1 cellular context compared by ENCODE assay signal in genomic region chr16:89191033-89191900, GRCh38.
TF ChIP-seq lines count a peak whose summit lies in the region.

No MANE protein-coding gene starts in this region.

TF ChIP-seq in HepG2, 621 proteins besides CTCF, POLR2A, EP300 and RAD21 (continued from another document and continues in another):
- TF ChIP-seq ZHX2 (IDR thresholded peaks at IDR 0.05; ENCODE audit: low read depth), result 0 out of 2 replicates have a peak, but pooled peaks have one; percentile 40
- TF ChIP-seq ZHX2 (CRISPR knock-in tag; IDR thresholded peaks at IDR 0.05; ENCODE audit: borderline replicate concordance), result no peak
- TF ChIP-seq ZNF839 (CRISPR knock-in tag; IDR thresholded peaks at IDR 0.05; ENCODE audit: borderline replicate concordance), result no peak
- no peak for TF ChIP-seq ZBTB43 (CRISPR knock-in tag; conservative IDR thresholded peaks at IDR 0.05)
- TF ChIP-seq NFKBIZ (CRISPR knock-in tag; IDR thresholded peaks at IDR 0.05), result no peak
- TF ChIP-seq TERF1 (CRISPR knock-in tag; IDR thresholded peaks at IDR 0.05), result no peak
- TF ChIP-seq ZNF768 (CRISPR knock-in tag; IDR thresholded peaks at IDR 0.05), result no peak
- no peak for TF ChIP-seq ZNF616 (CRISPR knock-in tag; IDR thresholded peaks at IDR 0.05; ENCODE audit: low read depth)
- TF ChIP-seq KDM4B (CRISPR knock-in tag; IDR thresholded peaks at IDR 0.05), result no peak
- peak; percentile 78; the same call in 1 of the 2 replicates for TF ChIP-seq ZBTB38 (CRISPR knock-in tag; IDR thresholded peaks at IDR 0.05)
- no peak for TF ChIP-seq ZNF20 (CRISPR knock-in tag; IDR thresholded peaks at IDR 0.05)
- TF ChIP-seq ZBTB34 (CRISPR knock-in tag; IDR thresholded peaks at IDR 0.05), result no peak; the same call in 1 of the 2 replicates
- 0 out of 2 replicates have a peak, but pooled peaks have one; percentile 45 for TF ChIP-seq PRMT3 (CRISPR knock-in tag; IDR thresholded peaks at IDR 0.05; ENCODE audit: borderline replicate concordance, low read depth)
- TF ChIP-seq MLLT10 (CRISPR knock-in tag; IDR thresholded peaks at IDR 0.05), result no peak
- 0 out of 2 replicates have a peak, but pooled peaks have one; percentile 67 for TF ChIP-seq ZNF678 (CRISPR knock-in tag; IDR thresholded peaks at IDR 0.05)
- TF ChIP-seq CSRNP1 (CRISPR knock-in tag; IDR thresholded peaks at IDR 0.05), result peak; percentile 53; the same call in 1 of the 2 replicates
- TF ChIP-seq MLX (CRISPR knock-in tag; IDR thresholded peaks at IDR 0.05), result peak; percentile 45; the same call in 1 of the 2 replicates
- no peak for TF ChIP-seq IRF1 (CRISPR knock-in tag; IDR thresholded peaks at IDR 0.05; ENCODE audit: low read depth)
- no peak for TF ChIP-seq HCFC1 (IDR thresholded peaks at IDR 0.05; ENCODE audit: low read depth, low read length)
- TF ChIP-seq NONO (IDR thresholded peaks at IDR 0.05), result no peak
- TF ChIP-seq NONO (CRISPR knock-in tag; conservative IDR thresholded peaks at IDR 0.05), result peak; percentile 79
- TF ChIP-seq NR2F6 (IDR thresholded peaks at IDR 0.05), result no peak
- peak; percentile 40; the same call in 1 of the 2 replicates for TF ChIP-seq NR2F6 (CRISPR knock-in tag; IDR thresholded peaks at IDR 0.05)
- no peak for TF ChIP-seq RNF2 (conservative IDR thresholded peaks at IDR 0.05; ENCODE audit: low read depth)
- TF ChIP-seq ZFP91 (CRISPR knock-in tag; IDR thresholded peaks at IDR 0.05; ENCODE audit: borderline replicate concordance), result 0 out of 2 replicates have a peak, but pooled peaks have one; percentile 45
- no peak for TF ChIP-seq HHEX (CRISPR knock-in tag; IDR thresholded peaks at IDR 0.05)
- peak; percentile 85; the same call in 1 of the 2 replicates for TF ChIP-seq ZNF572 (CRISPR knock-in tag; IDR thresholded peaks at IDR 0.05)
- TF ChIP-seq ZNF354B (CRISPR knock-in tag; IDR thresholded peaks at IDR 0.05), result no peak
- TF ChIP-seq TBX2 (CRISPR knock-in tag; IDR thresholded peaks at IDR 0.05; ENCODE audit: borderline replicate concordance), result no peak
- TF ChIP-seq SMC3 (IDR thresholded peaks at IDR 0.05; ENCODE audit: low read length), result no peak
- TF ChIP-seq SNRNP70 (IDR thresholded peaks at IDR 0.05; ENCODE audit: low read depth, low read length), result no peak
- TF ChIP-seq HMG20B (CRISPR knock-in tag; conservative IDR thresholded peaks at IDR 0.05), result no peak
- TF ChIP-seq GATAD2A (CRISPR knock-in tag; IDR thresholded peaks at IDR 0.05), result peak; percentile 33; the same call in 1 of the 2 replicates
- no peak for TF ChIP-seq ZFP82 (CRISPR knock-in tag; IDR thresholded peaks at IDR 0.05; ENCODE audit: borderline replicate concordance)
- peak; percentile 41; the same call in 1 of the 2 replicates for TF ChIP-seq NCOA2 (CRISPR knock-in tag; IDR thresholded peaks at IDR 0.05)
- TF ChIP-seq THAP8 (CRISPR knock-in tag; IDR thresholded peaks at IDR 0.05; ENCODE audit: borderline replicate concordance), result no peak; the same call in 1 of the 2 replicates
- TF ChIP-seq SMYD3 (CRISPR knock-in tag; IDR thresholded peaks at IDR 0.05), result no peak
- TF ChIP-seq SRSF1 (optimal IDR thresholded peaks at IDR 0.05; ENCODE audit: low read depth, low read length), result no peak
- no peak for TF ChIP-seq ZSCAN5A (CRISPR knock-in tag; IDR thresholded peaks at IDR 0.05; ENCODE audit: borderline replicate concordance)
- peak; percentile 41 for TF ChIP-seq ZEB1 (IDR thresholded peaks at IDR 0.05; ENCODE audit: insufficient replicate concordance, low read depth)
- TF ChIP-seq THYN1 (CRISPR knock-in tag; IDR thresholded peaks at IDR 0.05; ENCODE audit: borderline replicate concordance, low read depth), result no peak
- TF ChIP-seq ZFAT (CRISPR knock-in tag; conservative IDR thresholded peaks at IDR 0.05), result no peak
- no peak; the same call in 1 of the 2 replicates for TF ChIP-seq ZNF430 (CRISPR knock-in tag; IDR thresholded peaks at IDR 0.05)
- no peak; the same call in 1 of the 2 replicates for TF ChIP-seq ATF3 (CRISPR knock-in tag; IDR thresholded peaks at IDR 0.05)
- no peak for TF ChIP-seq POGK (CRISPR knock-in tag; conservative IDR thresholded peaks at IDR 0.05)
- no peak for TF ChIP-seq GATA4 (IDR thresholded peaks at IDR 0.05; ENCODE audit: borderline replicate concordance, low read depth)
